12 cellular contexts compared by ENCODE assay signal in genomic region chr13:44768233-44768632, GRCh38.
A peak's percentile ranks its signal among the peaks of the same experiment; 100 is the strongest.
DNase-seq lines count a peak whose midpoint lies in the region; ATAC-seq and TF ChIP-seq lines count a peak whose summit lies in the region.
"Had no signal": no experiment of that assay in that cellular context is flagged by ENCODE, and none has a peak within 500 bp of the region (broad histone marks: within the 10 kb centered on the region; RNA-seq: fewer than 3 reads in every experiment).

No MANE protein-coding gene starts in this region.

- no peak overlapping the region for H3K4me3 ChIP-seq in WERI-Rb-1 (ENCODE audit: low read depth, low read length)
- H3K4me3 ChIP-seq: lung had no signal

- DNase-seq in GM10266 (ENCODE audit: extremely low spot score) (peak; percentile 48), naive B cell (no peak), iPS-NIHi7 (ENCODE audit: extremely low spot score) (no peak), globus pallidus (ENCODE audit: low spot score) (no peak), T1000 (lab: John Stamatoyannopoulos, UW) (no peak), WERI-Rb-1 (no peak)
- DNase-seq in activated CD4-positive, alpha-beta T cell treated with anti-CD3 and anti-CD28 coated beads for 48 hours: peak; percentile 38
- DNase-seq: DND-41, HCEC 1CT had no signal

- no peak overlapping the region for H3K4me3 Mint-ChIP-seq in naive B cell

- H3K27ac ChIP-seq in WERI-Rb-1: no peak overlapping the region

- H3K9me3 Mint-ChIP-seq in naive B cell: no peaks in the 10 kb centered on the region

- H3K27me3 Mint-ChIP-seq in naive B cell: peaks cover 0 to 6% (median 5%) of the 10 kb centered on the region in 3 donors

- peaks cover 0 to 7% (median 5%) of the 10 kb centered on the region in 3 donors for H3K4me1 Mint-ChIP-seq in naive B cell

- no peaks in the 10 kb centered on the region for H3K27me3 ChIP-seq in WERI-Rb-1 (ENCODE audit: insufficient read depth, low read depth, severe bottlenecking)

- no peak overlapping the region for H3K27ac Mint-ChIP-seq in naive B cell

- TF ChIP-seq CTCF in GM10266 (IDR thresholded peaks at IDR 0.05; ENCODE audit: control insufficient read depth, insufficient read depth, low read depth, missing control alignments) (no peak), WERI-Rb-1 (IDR thresholded peaks at IDR 0.05; ENCODE audit: low read depth, low read length) (no peak)

- ATAC-seq in GM21825 (IDR thresholded peaks at IDR 0.05; ENCODE audit: unreplicated experiment) (peak; percentile 70), naive B cell (ENCODE audit: low read depth in 2 of 2) (peak; percentile 49 to 53)
- ATAC-seq: Panc1 had no signal

- H3K36me3 Mint-ChIP-seq in naive B cell: no peaks in the 10 kb centered on the region

- no peaks in the 10 kb centered on the region for H3K36me3 ChIP-seq in WERI-Rb-1

- H3K9me3 ChIP-seq in WERI-Rb-1 (ENCODE audit: severe bottlenecking): no peaks in the 10 kb centered on the region

Comparison
In these comparisons a context has a peak if more than half of its experiments do, and no peak if none do; other contexts are left out.
1. DNase-seq: peak in GM10266 (single experiment) and activated CD4-positive, alpha-beta T cell treated with anti-CD3 and anti-CD28 coated beads for 48 hours (single experiment); none in naive B cell (single experiment), iPS-NIHi7 (single experiment), globus pallidus (single experiment), T1000 (single experiment) and WERI-Rb-1 (single experiment).